ENCODE assay signal across 18 cellular contexts in the genomic region with DNA sequence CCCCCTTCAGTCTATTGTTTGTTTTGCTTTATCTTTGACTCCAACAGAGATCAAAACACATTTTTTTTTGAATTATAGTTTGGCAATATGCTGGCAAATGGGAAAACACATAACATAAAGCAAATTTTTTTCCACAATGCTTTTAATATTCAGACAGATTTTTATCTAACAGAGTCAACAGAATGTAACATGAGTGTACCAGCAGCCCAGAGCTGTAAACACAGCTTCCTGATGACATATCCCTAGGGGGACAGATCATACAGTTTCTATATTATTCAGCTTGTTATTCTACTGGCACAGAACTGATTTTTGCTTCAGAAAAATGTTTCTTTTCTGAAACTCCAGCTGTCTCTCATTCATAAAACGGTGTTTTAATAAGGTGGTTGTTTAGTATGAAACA.
"Had no signal": no experiment of that assay in that cellular context is flagged by ENCODE, and none has a peak within 500 bp of the region (broad histone marks: within the 10 kb centered on the region; RNA-seq: fewer than 3 reads in every experiment).

No MANE protein-coding gene starts in this region.

- H3K36me3 ChIP-seq: gastrocnemius medialis, heart right ventricle, prostate gland, suprapubic skin had no signal

- H3K4me3 Mint-ChIP-seq: activated B cell treated with CpG ODN at 0.5 μM for 24 hours; activated naive CD8-positive, alpha-beta T cell; activated T-cell treated with anti-CD3 and anti-CD28 coated beads, Interleukin-2, amount 50 U/mL, for 72 hours; natural killer cell treated with Interleukin-12 subunit alpha and Interleukin-12 subunit beta and Interleukin-15 and Interleukin-18, amount 100 ng/mL, for 72 hours; type B pancreatic cell had no signal

- H3K27ac Mint-ChIP-seq: activated B cell treated with CpG ODN at 0.5 μM for 24 hours; activated naive CD8-positive, alpha-beta T cell; activated T-cell treated with anti-CD3 and anti-CD28 coated beads, Interleukin-2, amount 50 U/mL, for 72 hours; natural killer cell treated with Interleukin-12 subunit alpha and Interleukin-12 subunit beta and Interleukin-15 and Interleukin-18, amount 100 ng/mL, for 72 hours; type B pancreatic cell had no signal

- H3K36me3 Mint-ChIP-seq: activated naive CD8-positive, alpha-beta T cell; natural killer cell treated with Interleukin-12 subunit alpha and Interleukin-12 subunit beta and Interleukin-15 and Interleukin-18, amount 100 ng/mL, for 72 hours; type B pancreatic cell had no signal

- H3K4me1 Mint-ChIP-seq: activated B cell treated with CpG ODN at 0.5 μM for 24 hours had no signal

- H3K4me1 ChIP-seq: gastrocnemius medialis, heart right ventricle, prostate gland had no signal

- ATAC-seq: activated T-cell treated with anti-CD3 and anti-CD28 coated beads, Interleukin-2, amount 50 U/mL, for 72 hours; gastrocnemius medialis; heart right ventricle; natural killer cell treated with Interleukin-12 subunit alpha and Interleukin-12 subunit beta and Interleukin-15 and Interleukin-18, amount 100 ng/mL, for 72 hours; right cardiac atrium; stimulated activated naive CD8-positive, alpha-beta T cell treated with anti-CD3 and anti-CD28 coated beads, Interleukin-15, Interleukin-2, amounts not matched to agents 100 U/mL and 50 U/mL, for 24 hours had no signal

- H3K9me3 ChIP-seq: gastrocnemius medialis, heart right ventricle, prostate gland, suprapubic skin had no signal

- H3K4me3 ChIP-seq: gastrocnemius medialis, heart right ventricle, prostate gland, smooth muscle cell, suprapubic skin had no signal

- H3K4me2 ChIP-seq: smooth muscle cell had no signal

- H3K9me3 Mint-ChIP-seq: activated T-cell treated with anti-CD3 and anti-CD28 coated beads, Interleukin-2, amount 50 U/mL, for 72 hours; natural killer cell treated with Interleukin-12 subunit alpha and Interleukin-12 subunit beta and Interleukin-15 and Interleukin-18, amount 100 ng/mL, for 72 hours; type B pancreatic cell had no signal

- DNase-seq: activated B cell treated with CpG ODN at 0.5 μM for 24 hours; activated CD4-positive, alpha-beta T cell treated with anti-CD3 and anti-CD28 coated beads for 48 hours; activated CD8-positive, alpha-beta memory T cell treated with anti-CD3 and anti-CD28 coated beads, Interleukin-2, amount 50 U/mL, for 48 hours; activated gamma-delta T cell treated with Interleukin-2 at 50 U/mL for 16 hours; activated T-cell treated with anti-CD3 and anti-CD28 coated beads, Interleukin-2, amount 50 U/mL, for 72 hours; amniotic stem cell; caudate nucleus; erythroblast; gastrocnemius medialis; heart right ventricle; right cardiac atrium; stimulated activated naive CD8-positive, alpha-beta T cell treated with anti-CD3 and anti-CD28 coated beads, Interleukin-15, Interleukin-2, amounts not matched to agents 100 U/mL and 50 U/mL, for 24 hours had no signal

- H3K27ac ChIP-seq: gastrocnemius medialis, heart right ventricle, prostate gland, suprapubic skin had no signal
